26 cellular contexts compared by ENCODE assay signal in the genomic region with DNA sequence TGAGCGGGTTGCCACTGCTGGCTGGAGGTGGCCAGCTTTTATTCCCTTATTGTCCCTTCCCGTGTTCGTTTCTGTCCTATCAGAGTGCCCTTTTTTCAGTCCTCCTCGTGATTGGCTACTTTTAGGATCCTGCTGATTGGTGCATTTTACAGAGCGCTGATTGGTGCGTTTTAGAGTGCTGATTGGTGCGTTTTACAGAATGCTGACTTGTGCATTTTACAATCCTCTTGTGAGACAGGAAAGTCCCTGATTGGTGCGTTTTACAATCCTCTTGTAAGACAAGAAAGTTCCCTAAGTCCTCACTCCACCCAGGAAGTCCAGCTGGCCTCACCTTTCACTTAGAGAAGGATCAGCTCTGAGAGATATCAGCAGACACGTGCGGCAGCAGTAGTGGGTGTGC. TPM values are rescaled to one million over a fixed set of nuclear protein-coding genes. Genes with fewer than 3 reads are reported as not detected.
DNase-seq lines count a peak whose midpoint lies in the region; ATAC-seq and TF ChIP-seq lines count a peak whose summit lies in the region.
"Had no signal": no experiment of that assay in that cellular context is flagged by ENCODE, and none has a peak within 500 bp of the region (broad histone marks: within the 10 kb centered on the region; RNA-seq: fewer than 3 reads in every experiment).

No MANE protein-coding gene starts in this region.

- peak overlapping the region in 10 of 11 experiments; percentile 13 to 99 (median 94); a peak in 14 of 22 replicates for H3K27ac ChIP-seq in BLaER1 treated with 17β-estradiol and CSF1 and Interleukin-3, amounts not matched to agents 10 nM and 100 nM
- H3K27ac ChIP-seq in CD4-positive, alpha-beta memory T cell (ENCODE audit: low read depth, low read length) = no peak overlapping the region
- H3K27ac ChIP-seq: C4-2B, colonic mucosa, ovary, Peyer's patch, skin epidermis, stomach, thyroid gland had no signal

- H3K36me3 ChIP-seq in BLaER1 treated with 17β-estradiol and CSF1 and Interleukin-3, amounts not matched to agents 10 nM and 100 nM = peaks cover 68 to 83% (median 75%) of the 10 kb centered on the region in 11 experiments
- H3K36me3 ChIP-seq in CD4-positive, alpha-beta memory T cell (ENCODE audit: insufficient read depth, low read length) = peaks cover 52% of the 10 kb centered on the region
- H3K36me3 ChIP-seq: colonic mucosa, ovary, thyroid gland had no signal

- peaks cover 61 to 80% of the 10 kb centered on the region in 2 donors for H3K36me3 Mint-ChIP-seq in CD4-positive, alpha-beta memory T cell
- peaks cover 62% of the 10 kb centered on the region for H3K36me3 Mint-ChIP-seq in activated naive CD8-positive, alpha-beta T cell treated with anti-CD3 and anti-CD28 coated beads, Interleukin-2, amount 10 ng/mL, durations not matched to agents 7 days and 5 days
- peaks cover 35% of the 10 kb centered on the region for H3K36me3 Mint-ChIP-seq in osteocyte (ENCODE audit: unreplicated experiment)

- H3K27me3 ChIP-seq in BLaER1 treated with 17β-estradiol and CSF1 and Interleukin-3, amounts not matched to agents 10 nM and 100 nM = no peaks in the 10 kb centered on the region
- H3K27me3 ChIP-seq in CD4-positive, alpha-beta memory T cell (ENCODE audit: insufficient read depth, low read length) = no peaks in the 10 kb centered on the region
- H3K27me3 ChIP-seq: colonic mucosa, ovary, Peyer's patch, stomach, thyroid gland had no signal

- H3K4me3 Mint-ChIP-seq in CD4-positive, alpha-beta memory T cell = no peak overlapping the region
- no peak overlapping the region for H3K4me3 Mint-ChIP-seq in activated naive CD8-positive, alpha-beta T cell treated with anti-CD3 and anti-CD28 coated beads, Interleukin-2, amount 10 ng/mL, durations not matched to agents 7 days and 5 days
- no peak overlapping the region for H3K4me3 Mint-ChIP-seq in osteocyte (ENCODE audit: unreplicated experiment)
- H3K4me3 Mint-ChIP-seq: activated CD4-positive, alpha-beta T cell treated with anti-CD3 and anti-CD28 coated beads, Interleukin-2, amount 10 ng/mL, durations not matched to agents 7 days and 5 days; HFFc6 had no signal

- no peak overlapping the region for H3K9ac ChIP-seq in BLaER1 treated with 17β-estradiol and CSF1 and Interleukin-3, amounts not matched to agents 10 nM and 100 nM

- no peaks in the 10 kb centered on the region for H3K27me3 Mint-ChIP-seq in CD4-positive, alpha-beta memory T cell
- H3K27me3 Mint-ChIP-seq in activated naive CD8-positive, alpha-beta T cell treated with anti-CD3 and anti-CD28 coated beads, Interleukin-2, amount 10 ng/mL, durations not matched to agents 7 days and 5 days = no peaks in the 10 kb centered on the region
- H3K27me3 Mint-ChIP-seq in osteocyte (ENCODE audit: unreplicated experiment) = no peaks in the 10 kb centered on the region
- H3K27me3 Mint-ChIP-seq: activated CD4-positive, alpha-beta T cell treated with anti-CD3 and anti-CD28 coated beads, Interleukin-2, amount 10 ng/mL, durations not matched to agents 7 days and 5 days had no signal

- ATAC-seq in activated naive CD8-positive, alpha-beta T cell treated with anti-CD3 and anti-CD28 coated beads, Interleukin-2, amount 10 ng/mL, durations not matched to agents 7 days and 5 days (ENCODE audit: low read depth) = no peak
- ATAC-seq: left colon had no signal

- peaks cover 37 to 83% (median 55%) of the 10 kb centered on the region in 4 donors for H3K4me1 Mint-ChIP-seq in CD4-positive, alpha-beta memory T cell
- H3K4me1 Mint-ChIP-seq in activated naive CD8-positive, alpha-beta T cell treated with anti-CD3 and anti-CD28 coated beads, Interleukin-2, amount 10 ng/mL, durations not matched to agents 7 days and 5 days = peaks cover 42% of the 10 kb centered on the region
- H3K4me1 Mint-ChIP-seq in osteocyte (ENCODE audit: unreplicated experiment) = no peaks in the 10 kb centered on the region

- CTCF ChIA-PET in CD4-positive, alpha-beta memory T cell (lab: Charles Lee; ENCODE audit: partially characterized antibody) = interaction anchor here (0.5 kb wide), 1 partner anchor 104 kb away, joined by 3 read pairs; no protein-coding TSS in a partner anchor

- POLR2A ChIA-PET in CD4-positive, alpha-beta memory T cell (lab: Charles Lee; ENCODE audit: partially characterized antibody) = interaction anchor here (0.7 to 2.7 kb wide), 4 partner anchors 9 to 180 kb away, joined by 3 to 13 read pairs (median 5); a partner anchor contains a TSS
- POLR2A ChIA-PET in activated naive CD8-positive, alpha-beta T cell treated with anti-CD3 and anti-CD28 coated beads, Interleukin-2, amount 10 ng/mL, durations not matched to agents 7 days and 5 days (lab: Charles Lee) = no interaction called here

- peaks cover 0 to 18% (median 0%) of the 10 kb centered on the region in 11 experiments; a peak in 2 of 22 replicates for H4K20me1 ChIP-seq in BLaER1 treated with 17β-estradiol and CSF1 and Interleukin-3, amounts not matched to agents 10 nM and 100 nM

- TF ChIP-seq CTCF in osteocyte (IDR thresholded peaks at IDR 0.05) = no peak

- intact Hi-C loops in CD4-positive, alpha-beta memory T cell (cut with micrococcal nuclease) = no loop called here

- H3K9me3 Mint-ChIP-seq in CD4-positive, alpha-beta memory T cell = peaks cover 0 to 3% (median 0%) of the 10 kb centered on the region in 8 donors
- no peaks in the 10 kb centered on the region for H3K9me3 Mint-ChIP-seq in activated naive CD8-positive, alpha-beta T cell treated with anti-CD3 and anti-CD28 coated beads, Interleukin-2, amount 10 ng/mL, durations not matched to agents 7 days and 5 days
- no peaks in the 10 kb centered on the region for H3K9me3 Mint-ChIP-seq in osteocyte (ENCODE audit: unreplicated experiment)
- H3K9me3 Mint-ChIP-seq: HFFc6 had no signal

- H3K4me1 ChIP-seq in BLaER1 treated with 17β-estradiol and CSF1 and Interleukin-3, amounts not matched to agents 10 nM and 100 nM = peaks cover 16 to 64% (median 50%) of the 10 kb centered on the region in 10 experiments
- H3K4me1 ChIP-seq in CD4-positive, alpha-beta memory T cell (ENCODE audit: insufficient read depth, low read length) = peaks cover 49% of the 10 kb centered on the region
- H3K4me1 ChIP-seq: colonic mucosa, thyroid gland had no signal

- DNase-seq in CD4-positive, alpha-beta memory T cell = no peak
- DNase-seq in activated naive CD8-positive, alpha-beta T cell treated with anti-CD3 and anti-CD28 coated beads, Interleukin-2, amount 10 ng/mL, durations not matched to agents 7 days and 5 days = no peak
- DNase-seq in osteocyte (ENCODE audit: extremely low spot score, unreplicated experiment) = peak; percentile 66
- DNase-seq in AG20443 (ENCODE audit: low spot score) = no peak
- no peak for DNase-seq in activated CD4-positive, CD25-positive, alpha-beta regulatory T cell (lab: John Stamatoyannopoulos, UW)
- DNase-seq in OCI-M2 (lab: John Stamatoyannopoulos, UW; ENCODE audit: unreplicated experiment) = no peak
- DNase-seq: activated CD4-positive, alpha-beta T cell treated with anti-CD3 and anti-CD28 coated beads, Interleukin-2, amount 10 ng/mL, durations not matched to agents 7 days and 5 days; colonic mucosa; effector CD4-positive, alpha-beta T cell; GOT3; HFFc6; hypothalamus; left colon; NCI-H1048; NCI-H1694; NCI-H446; NCI-H774; ovary; Peyer's patch; retina; SHP77; stomach; thyroid gland had no signal

- H3K4me2 ChIP-seq in BLaER1 treated with 17β-estradiol and CSF1 and Interleukin-3, amounts not matched to agents 10 nM and 100 nM = peak overlapping the region in 7 of 11 experiments; percentile 0 to 96 (median 77); a peak in 8 of 22 replicates

- H3K4me3 ChIP-seq in BLaER1 treated with 17β-estradiol and CSF1 and Interleukin-3, amounts not matched to agents 10 nM and 100 nM = peak overlapping the region in 2 of 10 experiments; percentile 2 to 9; a peak in 2 of 20 replicates
- H3K4me3 ChIP-seq in CD4-positive, alpha-beta memory T cell (ENCODE audit: low read length in 2 of 2) = no peak overlapping the region
- H3K4me3 ChIP-seq: colonic mucosa, ovary, Peyer's patch, skin epidermis, stomach, thyroid gland had no signal

- peak overlapping the region in 4 of 7 donors; percentile 50 to 78 (median 62) for H3K27ac Mint-ChIP-seq in CD4-positive, alpha-beta memory T cell
- H3K27ac Mint-ChIP-seq in activated naive CD8-positive, alpha-beta T cell treated with anti-CD3 and anti-CD28 coated beads, Interleukin-2, amount 10 ng/mL, durations not matched to agents 7 days and 5 days = peak overlapping the region; percentile 46
- no peak overlapping the region for H3K27ac Mint-ChIP-seq in osteocyte (ENCODE audit: unreplicated experiment)
- H3K27ac Mint-ChIP-seq: activated CD4-positive, alpha-beta T cell treated with anti-CD3 and anti-CD28 coated beads, Interleukin-2, amount 10 ng/mL, durations not matched to agents 7 days and 5 days; HFFc6 had no signal

- peaks cover 14 to 40% (median 27%) of the 10 kb centered on the region in 11 experiments for H3K9me3 ChIP-seq in BLaER1 treated with 17β-estradiol and CSF1 and Interleukin-3, amounts not matched to agents 10 nM and 100 nM (replicated peaks in 1 of 11)
- no peaks in the 10 kb centered on the region for H3K9me3 ChIP-seq in CD4-positive, alpha-beta memory T cell (ENCODE audit: control insufficient read depth in 1 of 2, low read length in 2 of 2)
- H3K9me3 ChIP-seq: colonic mucosa, ovary, Peyer's patch, stomach, thyroid gland had no signal

RNA-seq across cellular contexts. Expression of a gene that starts 8.8 kb away (rescaled TPM):
- total RNA-seq in CD4-positive, alpha-beta memory T cell = 10 to 100 TPM; 30.6 to 36.4 TPM
- polyA plus RNA-seq in CD4-positive, alpha-beta memory T cell = 10 to 100 TPM; 53.3 to 61.8 TPM
- 10 to 100 TPM; 40.6 to 44.1 TPM for total RNA-seq in activated naive CD8-positive, alpha-beta T cell treated with anti-CD3 and anti-CD28 coated beads, Interleukin-2, amount 10 ng/mL, durations not matched to agents 7 days and 5 days
- total RNA-seq in osteocyte = 21.1 and 21.7 TPM in 2 replicates

RNA-seq across cellular contexts. Expression of a gene that starts 27.7 kb away (rescaled TPM):
- 10 to 100 TPM; 76.5 to 77.7 TPM for total RNA-seq in CD4-positive, alpha-beta memory T cell
- 10 to 100 TPM; 78.0 to 81.1 TPM for polyA plus RNA-seq in CD4-positive, alpha-beta memory T cell
- total RNA-seq in activated naive CD8-positive, alpha-beta T cell treated with anti-CD3 and anti-CD28 coated beads, Interleukin-2, amount 10 ng/mL, durations not matched to agents 7 days and 5 days = 10 to 100 TPM; 68.3 to 77.6 TPM
- total RNA-seq in osteocyte = 15.9 and 17.9 TPM in 2 replicates
